ENCODE assay signal across 8 cellular contexts in genomic region chr1:43707191-43708005, GRCh38. TPM values are rescaled to one million over a fixed set of nuclear protein-coding genes. Genes with fewer than 3 reads are reported as not detected.
A peak's percentile ranks its signal among the peaks of the same experiment; 100 is the strongest.
DNase-seq lines count a peak whose midpoint lies in the region; ATAC-seq, FAIRE-seq and TF ChIP-seq lines count a peak whose summit lies in the region.

ST3GAL3 (plus strand) TSS chr1:43707536; CDS start chr1:43736263, 28,727 bp downstream.

- no peaks in the 10 kb centered on the region for H3K27me3 ChIP-seq in adipocyte (replicated peaks; ENCODE audit: control insufficient read depth, insufficient read depth, low read length)
- H3K27me3 ChIP-seq in heart left ventricle, result no peaks in the 10 kb centered on the region

- intact Hi-C loops in heart left ventricle (cut with DNase I) (loop anchor here in 3 of 10 donors (2.0 to 5.0 kb wide), 4 partner anchors 55 to 240 kb away; partner anchors contain the start of genes KDM4A (in 2 of the 3) and IPO13 (in 1 of the 3)), posterior cingulate gyrus (cut with DNase I) (loop anchor here (1.0 kb wide), 1 partner anchor 178 kb away; no protein-coding TSS in a partner anchor)

- peak; percentile 95 for TF ChIP-seq POLR2A in GM12891 (IDR thresholded peaks at IDR 0.05; ENCODE audit: low read depth, low read length)
- TF ChIP-seq POLR2A in heart left ventricle (IDR thresholded peaks at IDR 0.05), result peak in 1 of 2 donors; percentile 58

- H3K36me3 Mint-ChIP-seq in type B pancreatic cell, result peaks cover 15% of the 10 kb centered on the region

- H3K27ac ChIP-seq in heart left ventricle, result peak within 1 kb of the TSS; percentile 7 to 90 (median 84)

- no peak for TF ChIP-seq CTCF in heart left ventricle (IDR thresholded peaks at IDR 0.05)
- no peak for TF ChIP-seq CTCF in type B pancreatic cell (conservative IDR thresholded peaks at IDR 0.05)

- peak within 1 kb of the TSS; percentile 91 for H3K9ac ChIP-seq in adipocyte (ENCODE audit: low read length)

- H3K4me1 ChIP-seq in adipocyte (ENCODE audit: control insufficient read depth, insufficient read depth, low read length) (peaks cover 50% of the 10 kb centered on the region), heart left ventricle (peaks cover 0 to 47% (median 17%) of the 10 kb centered on the region in 12 donors)

- ATAC-seq in HG02763 (IDR thresholded peaks at IDR 0.05; ENCODE audit: unreplicated experiment) (peak; percentile 91), heart left ventricle (peak; percentile 97 to 99 (median 98))

- 0 to 1% (median 0%) methylated on average over 6 to 102 of the region's 102 CpGs for WGBS in heart left ventricle, 4 donors

- peak; percentile 98 for FAIRE-seq in GM12891 (lab: Jason Lieb, UNC)

- no peaks in the 10 kb centered on the region for H3K9me3 Mint-ChIP-seq in type B pancreatic cell

- no peaks in the 10 kb centered on the region for H3K27me3 Mint-ChIP-seq in type B pancreatic cell

- peak within 1 kb of the TSS; percentile 81 for H3K27ac Mint-ChIP-seq in type B pancreatic cell

- H3K4me3 ChIP-seq in adipocyte (ENCODE audit: low read length) (peak within 1 kb of the TSS; percentile 92), heart left ventricle (peak within 1 kb of the TSS; percentile 71 to 95 (median 86))

- H3K36me3 ChIP-seq in adipocyte (ENCODE audit: control insufficient read depth, insufficient read depth, low read length, severe bottlenecking), result peaks cover 32% of the 10 kb centered on the region
- H3K36me3 ChIP-seq in heart left ventricle, result peaks cover 0 to 50% (median 32%) of the 10 kb centered on the region in 9 donors

- peaks cover 10% of the 10 kb centered on the region for H3K4me1 Mint-ChIP-seq in type B pancreatic cell (ENCODE audit: unreplicated experiment)

- no peaks in the 10 kb centered on the region for H3K9me3 ChIP-seq in adipocyte (ENCODE audit: control insufficient read depth, low read length)
- H3K9me3 ChIP-seq in heart left ventricle, result no peaks in the 10 kb centered on the region

- peak; percentile 94 for DNase-seq in GM12891 (ENCODE audit: insufficient read length, low spot score)
- DNase-seq in NCI-H1417 treated with DMSO at 0.1 percent for 48 hours (lab: John Stamatoyannopoulos, UW), result peak; percentile 70
- DNase-seq in T follicular helper cell (ENCODE audit: low read depth), result peak; percentile 84
- DNase-seq in adipocyte (ENCODE audit: low read depth), result peak; percentile 97
- peak; percentile 92 to 95 (median 94) for DNase-seq in heart left ventricle
- DNase-seq in posterior cingulate gyrus, result peak; percentile 86 to 99 (median 94)
- DNase-seq in type B pancreatic cell (ENCODE audit: extremely low spot score, unreplicated experiment), result peak; percentile 93

- H3K4me3 Mint-ChIP-seq in type B pancreatic cell, result peak within 1 kb of the TSS; percentile 93

TF ChIP-seq in GM12891, 5 proteins besides CTCF, POLR2A, EP300 and RAD21:
- no peak for TF ChIP-seq SPI1 (IDR thresholded peaks at IDR 0.05; ENCODE audit: low read depth, low read length)
- TF ChIP-seq PAX5 (IDR thresholded peaks at IDR 0.05; ENCODE audit: insufficient read depth, low read length, severe bottlenecking), result peak; percentile 24
- TF ChIP-seq TAF1 (IDR thresholded peaks at IDR 0.05; ENCODE audit: low read depth, low read length), result peak; percentile 92
- peak; percentile 85 for TF ChIP-seq POU2F2 (IDR thresholded peaks at IDR 0.05; ENCODE audit: low read depth, low read length)
- peak; percentile 97 for TF ChIP-seq POLR2AphosphoS5 (IDR thresholded peaks at IDR 0.05; ENCODE audit: low read depth, low read length)

RNA-seq across cellular contexts. Expression of gene ST3GAL3, which starts in this region (rescaled TPM):
- 9.7 TPM for polyA plus RNA-seq in GM12891 (2012; ENCODE audit: low read depth, missing spikeins)
- total RNA-seq in heart left ventricle (10 to 100 TPM; 23.5 to 31.7 (median 26.8) TPM), type B pancreatic cell (ENCODE audit: low replicate concordance) (6.4 and 24.4 TPM in 2 replicates)
- polyA plus RNA-seq in heart left ventricle, result 10 to 100 TPM; 14.4 to 24.6 TPM

Comparison
In these comparisons a context has a peak if more than half of its experiments do, and no peak if none do; other contexts are left out.
1. Peak in every context shown above with its lines: DNase-seq, ATAC-seq, H3K4me3 ChIP-seq and H3K27ac ChIP-seq.